1 cellular context compared by ENCODE assay signal in genomic region chr15:79027532-79028410, GRCh38.
TF ChIP-seq lines count a peak whose summit lies in the region.

No MANE protein-coding gene starts in this region.

TF ChIP-seq in HepG2, 621 proteins besides CTCF, POLR2A, EP300 and RAD21 (continued from another document and continues in another):
- TF ChIP-seq KIAA2018 (CRISPR knock-in tag; IDR thresholded peaks at IDR 0.05; ENCODE audit: borderline replicate concordance) (no peak), ZNF280B (CRISPR knock-in tag; IDR thresholded peaks at IDR 0.05; ENCODE audit: borderline replicate concordance) (no peak; the same call in 1 of the 2 replicates), KDM6A (CRISPR knock-in tag; IDR thresholded peaks at IDR 0.05; ENCODE audit: low read depth) (peak; percentile 68), BCL6 (CRISPR knock-in tag; IDR thresholded peaks at IDR 0.05) (peak; percentile 47; the same call in 1 of the 2 replicates), POLR2AphosphoS5 (IDR thresholded peaks at IDR 0.05; ENCODE audit: low read depth, low read length) (no peak), ZNF329 (CRISPR knock-in tag; IDR thresholded peaks at IDR 0.05; ENCODE audit: low read depth) (no peak), GFI1 (CRISPR knock-in tag; IDR thresholded peaks at IDR 0.05; ENCODE audit: borderline replicate concordance) (no peak), KDM1A (CRISPR knock-in tag; IDR thresholded peaks at IDR 0.05) (no peak), SOX6 (IDR thresholded peaks at IDR 0.05) (no peak), SOX6 (CRISPR knock-in tag; IDR thresholded peaks at IDR 0.05) (peak; percentile 64), ZFP91 (CRISPR knock-in tag; IDR thresholded peaks at IDR 0.05; ENCODE audit: borderline replicate concordance) (0 out of 2 replicates have a peak, but pooled peaks have one; percentile 11), GABPA (IDR thresholded peaks at IDR 0.05; ENCODE audit: low read depth, low read length) (no peak), GABPA (CRISPR knock-in tag; IDR thresholded peaks at IDR 0.05; ENCODE audit: low read depth) (0 out of 2 replicates have a peak, but pooled peaks have one; percentile 26), PAWR (CRISPR knock-in tag; IDR thresholded peaks at IDR 0.05; ENCODE audit: borderline replicate concordance) (no peak), ZFP36 (IDR thresholded peaks at IDR 0.05; ENCODE audit: borderline replicate concordance, low read depth, low read length, partially characterized antibody) (no peak), TBL1XR1 (IDR thresholded peaks at IDR 0.05; ENCODE audit: borderline replicate concordance, low read length, partially characterized antibody) (no peak), ZNF678 (CRISPR knock-in tag; IDR thresholded peaks at IDR 0.05) (no peak), EHMT2 (IDR thresholded peaks at IDR 0.05; ENCODE audit: borderline replicate concordance, low read depth, low read length) (no peak), RFX3 (CRISPR knock-in tag; IDR thresholded peaks at IDR 0.05) (no peak), ZBTB34 (CRISPR knock-in tag; IDR thresholded peaks at IDR 0.05) (no peak), RCOR2 (CRISPR knock-in tag; IDR thresholded peaks at IDR 0.05) (0 out of 2 replicates have a peak, but pooled peaks have one; percentile 17), ZNF414 (CRISPR knock-in tag; IDR thresholded peaks at IDR 0.05) (no peak), RXRB (CRISPR knock-in tag; IDR thresholded peaks at IDR 0.05; ENCODE audit: borderline replicate concordance) (peak; percentile 40; the same call in 1 of the 2 replicates), FOXO4 (CRISPR knock-in tag; conservative IDR thresholded peaks at IDR 0.05) (no peak), GABPB1 (CRISPR knock-in tag; IDR thresholded peaks at IDR 0.05) (peak; percentile 47; the same call in 1 of the 2 replicates), SOX13 (IDR thresholded peaks at IDR 0.05) (no peak), SOX13 (CRISPR knock-in tag; conservative IDR thresholded peaks at IDR 0.05 in 1 of 2, IDR thresholded peaks at IDR 0.05 in 1 of 2) (peak in 1 of 2 experiments; percentile 31; a peak in 1 of 4 replicates), SRY (CRISPR knock-in tag; IDR thresholded peaks at IDR 0.05) (no peak), SATB2 (CRISPR knock-in tag; IDR thresholded peaks at IDR 0.05) (no peak), SIX1 (CRISPR knock-in tag; IDR thresholded peaks at IDR 0.05; ENCODE audit: borderline replicate concordance) (no peak), KAT7 (CRISPR knock-in tag; IDR thresholded peaks at IDR 0.05; ENCODE audit: borderline replicate concordance) (0 out of 2 replicates have a peak, but pooled peaks have one; percentile 37), TERF1 (CRISPR knock-in tag; IDR thresholded peaks at IDR 0.05) (no peak), ETV5 (CRISPR knock-in tag; IDR thresholded peaks at IDR 0.05; ENCODE audit: borderline replicate concordance) (peak; percentile 53; the same call in 1 of the 2 replicates), RARG (CRISPR knock-in tag; IDR thresholded peaks at IDR 0.05; ENCODE audit: low read depth) (no peak), PATZ1 (CRISPR knock-in tag; IDR thresholded peaks at IDR 0.05) (peak; percentile 84), PRDM10 (CRISPR knock-in tag; IDR thresholded peaks at IDR 0.05; ENCODE audit: low read depth) (0 out of 2 replicates have a peak, but pooled peaks have one; percentile 32)
